ENCODE assay signal across 9 cellular contexts in the genomic region with DNA sequence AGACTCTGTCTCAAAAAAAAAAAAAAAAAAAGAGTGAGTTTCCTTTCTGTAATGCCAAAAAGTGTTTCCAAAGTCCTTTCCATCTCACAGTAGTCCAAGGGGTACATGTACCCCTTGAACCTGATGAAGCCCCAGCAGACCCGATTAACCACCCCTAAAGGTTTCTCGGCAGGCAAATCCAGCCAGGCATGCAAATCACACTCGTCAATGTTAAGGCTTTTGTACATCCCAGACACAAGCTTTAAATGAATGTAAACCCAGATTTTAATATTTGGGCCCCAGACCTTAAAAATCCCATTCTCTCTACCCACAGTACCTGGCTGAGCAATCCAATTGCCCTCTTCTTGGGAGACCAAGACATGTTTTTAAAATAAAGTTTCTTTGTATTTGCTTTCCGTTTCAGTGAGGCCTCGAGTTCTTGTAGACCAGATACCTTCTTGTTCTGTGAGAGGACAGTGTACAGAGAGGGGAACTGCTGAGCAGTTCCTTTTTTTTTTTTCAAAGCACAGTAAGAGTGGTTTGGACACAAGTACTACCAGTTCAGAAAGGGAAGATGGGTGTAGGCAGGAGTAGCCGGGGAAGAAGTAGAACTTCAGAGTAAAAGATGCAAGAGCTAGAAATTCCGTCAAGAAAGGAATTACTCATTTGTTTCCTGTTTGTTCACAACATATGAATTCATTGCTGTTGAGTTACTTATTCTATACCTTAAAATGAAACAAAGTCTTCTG. TPM values are rescaled to one million over a fixed set of nuclear protein-coding genes. Genes with fewer than 3 reads are reported as not detected.
DNase-seq lines count a peak whose midpoint lies in the region; ATAC-seq, FAIRE-seq and TF ChIP-seq lines count a peak whose summit lies in the region.
"Had no signal": no experiment of that assay in that cellular context is flagged by ENCODE, and none has a peak within 500 bp of the region (broad histone marks: within the 10 kb centered on the region; RNA-seq: fewer than 3 reads in every experiment).

A gene with protein sequence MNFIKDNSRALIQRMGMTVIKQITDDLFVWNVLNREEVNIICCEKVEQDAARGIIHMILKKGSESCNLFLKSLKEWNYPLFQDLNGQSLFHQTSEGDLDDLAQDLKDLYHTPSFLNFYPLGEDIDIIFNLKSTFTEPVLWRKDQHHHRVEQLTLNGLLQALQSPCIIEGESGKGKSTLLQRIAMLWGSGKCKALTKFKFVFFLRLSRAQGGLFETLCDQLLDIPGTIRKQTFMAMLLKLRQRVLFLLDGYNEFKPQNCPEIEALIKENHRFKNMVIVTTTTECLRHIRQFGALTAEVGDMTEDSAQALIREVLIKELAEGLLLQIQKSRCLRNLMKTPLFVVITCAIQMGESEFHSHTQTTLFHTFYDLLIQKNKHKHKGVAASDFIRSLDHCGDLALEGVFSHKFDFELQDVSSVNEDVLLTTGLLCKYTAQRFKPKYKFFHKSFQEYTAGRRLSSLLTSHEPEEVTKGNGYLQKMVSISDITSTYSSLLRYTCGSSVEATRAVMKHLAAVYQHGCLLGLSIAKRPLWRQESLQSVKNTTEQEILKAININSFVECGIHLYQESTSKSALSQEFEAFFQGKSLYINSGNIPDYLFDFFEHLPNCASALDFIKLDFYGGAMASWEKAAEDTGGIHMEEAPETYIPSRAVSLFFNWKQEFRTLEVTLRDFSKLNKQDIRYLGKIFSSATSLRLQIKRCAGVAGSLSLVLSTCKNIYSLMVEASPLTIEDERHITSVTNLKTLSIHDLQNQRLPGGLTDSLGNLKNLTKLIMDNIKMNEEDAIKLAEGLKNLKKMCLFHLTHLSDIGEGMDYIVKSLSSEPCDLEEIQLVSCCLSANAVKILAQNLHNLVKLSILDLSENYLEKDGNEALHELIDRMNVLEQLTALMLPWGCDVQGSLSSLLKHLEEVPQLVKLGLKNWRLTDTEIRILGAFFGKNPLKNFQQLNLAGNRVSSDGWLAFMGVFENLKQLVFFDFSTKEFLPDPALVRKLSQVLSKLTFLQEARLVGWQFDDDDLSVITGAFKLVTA (minus strand): TSS at position 465 of the 728 bp plus-strand sequence. CDS start 8,111 bp downstream, outside the sequence.

- H3K27me3 Mint-ChIP-seq in IgD-negative memory B cell, result no peaks in the 10 kb centered on the region
- H3K27me3 Mint-ChIP-seq in naive thymus-derived CD8-positive, alpha-beta T cell, result no peaks in the 10 kb centered on the region
- H3K27me3 Mint-ChIP-seq: activated naive CD4-positive, alpha-beta T cell treated with anti-CD3 and anti-CD28 coated beads, Interleukin-2, amount 50 U/mL, for 24 hours had no signal

- H3K27ac ChIP-seq in epithelial cell of prostate, result peak within 1 kb of the TSS; percentile 36

- peak; percentile 35 for DNase-seq in GM12891 (ENCODE audit: insufficient read length, low spot score)
- no peak for DNase-seq in epithelial cell of prostate (ENCODE audit: low read depth, low spot score)
- no peak for DNase-seq in stimulated activated CD4-positive, alpha-beta T cell treated with anti-CD3 and anti-CD28 coated beads, Interleukin-4, amount 100 ng/mL, for 24 hours
- DNase-seq in RKO (ENCODE audit: low spot score), result no peak
- DNase-seq in T1000 (lab: John Stamatoyannopoulos, UW), result no peak
- DNase-seq in naive thymus-derived CD8-positive, alpha-beta T cell, result no peak

- no peaks in the 10 kb centered on the region for H3K9me3 Mint-ChIP-seq in IgD-negative memory B cell
- H3K9me3 Mint-ChIP-seq in naive thymus-derived CD8-positive, alpha-beta T cell, result no peaks in the 10 kb centered on the region
- H3K9me3 Mint-ChIP-seq: activated naive CD4-positive, alpha-beta T cell treated with anti-CD3 and anti-CD28 coated beads, Interleukin-2, amount 50 U/mL, for 24 hours had no signal

- peak within 1 kb of the TSS; percentile 65 to 99 (median 73) for H3K27ac Mint-ChIP-seq in IgD-negative memory B cell
- H3K27ac Mint-ChIP-seq in naive thymus-derived CD8-positive, alpha-beta T cell, result peak within 1 kb of the TSS in 5 of 10 donors; percentile 27 to 77 (median 50)
- H3K27ac Mint-ChIP-seq: activated naive CD4-positive, alpha-beta T cell treated with anti-CD3 and anti-CD28 coated beads, Interleukin-2, amount 50 U/mL, for 24 hours had no signal

- peak; percentile 94 for ATAC-seq in GM21526 (IDR thresholded peaks at IDR 0.05; ENCODE audit: low FRiP score, unreplicated experiment)
- no peak for ATAC-seq in naive thymus-derived CD8-positive, alpha-beta T cell

- FAIRE-seq in GM12891 (lab: Jason Lieb, UNC), result peak; percentile 48

- H3K4me3 Mint-ChIP-seq in IgD-negative memory B cell, result peak within 1 kb of the TSS; percentile 82 to 91 (median 84)
- H3K4me3 Mint-ChIP-seq in naive thymus-derived CD8-positive, alpha-beta T cell, result peak within 1 kb of the TSS in 1 of 10 donors; percentile 74
- H3K4me3 Mint-ChIP-seq: activated naive CD4-positive, alpha-beta T cell treated with anti-CD3 and anti-CD28 coated beads, Interleukin-2, amount 50 U/mL, for 24 hours had no signal

- no peak for TF ChIP-seq POLR2A in GM12891 (IDR thresholded peaks at IDR 0.05; ENCODE audit: low read depth, low read length)

- POLR2A ChIA-PET in naive thymus-derived CD8-positive, alpha-beta T cell (lab: Charles Lee), result interaction anchor here (0.7 kb wide), 2 partner anchors 10 to 25 kb away, joined by 3 read pairs; no protein-coding TSS in a partner anchor

- no peaks in the 10 kb centered on the region for H3K36me3 Mint-ChIP-seq in IgD-negative memory B cell
- H3K36me3 Mint-ChIP-seq in naive thymus-derived CD8-positive, alpha-beta T cell, result no peaks in the 10 kb centered on the region
- H3K36me3 Mint-ChIP-seq: activated naive CD4-positive, alpha-beta T cell treated with anti-CD3 and anti-CD28 coated beads, Interleukin-2, amount 50 U/mL, for 24 hours had no signal

- H3K4me1 Mint-ChIP-seq in IgD-negative memory B cell, result peaks cover 15 to 22% (median 21%) of the 10 kb centered on the region in 3 donors
- peaks cover 0 to 14% (median 1%) of the 10 kb centered on the region in 4 donors for H3K4me1 Mint-ChIP-seq in naive thymus-derived CD8-positive, alpha-beta T cell

TF ChIP-seq in GM12891, 5 proteins besides CTCF, POLR2A, EP300 and RAD21:
- peak; percentile 92 for TF ChIP-seq SPI1 (IDR thresholded peaks at IDR 0.05; ENCODE audit: low read depth, low read length)
- TF ChIP-seq PAX5 (IDR thresholded peaks at IDR 0.05; ENCODE audit: insufficient read depth, low read length, severe bottlenecking), result no peak
- TF ChIP-seq POLR2AphosphoS5 (IDR thresholded peaks at IDR 0.05; ENCODE audit: low read depth, low read length), result no peak

RNA-seq across cellular contexts. Expression of the gene that starts here (rescaled TPM):
- polyA plus RNA-seq in GM12891 (2012; ENCODE audit: low read depth, missing spikeins), result 0.67 TPM
- polyA plus RNA-seq in IgD-negative memory B cell, result 1.6 TPM
- total RNA-seq in naive thymus-derived CD8-positive, alpha-beta T cell, result not detected
- under 1 TPM in 2 of 3 donors, not detected in 1; 0.13 to 0.16 TPM for polyA plus RNA-seq in naive thymus-derived CD8-positive, alpha-beta T cell
